17 cellular contexts compared by ENCODE assay signal in genomic region chr3:71989165-71989564, GRCh38.
DNase-seq lines count a peak whose midpoint lies in the region; ATAC-seq, FAIRE-seq and TF ChIP-seq lines count a peak whose summit lies in the region.
"Had no signal": no experiment of that assay in that cellular context is flagged by ENCODE, and none has a peak within 500 bp of the region (broad histone marks: within the 10 kb centered on the region; RNA-seq: fewer than 3 reads in every experiment).

No MANE protein-coding gene starts in this region.

- H3K4me1 ChIP-seq in RWPE2 (ENCODE audit: insufficient read depth, poor library complexity, severe bottlenecking), result no peaks in the 10 kb centered on the region
- H3K4me1 ChIP-seq: testis had no signal

- no peaks in the 10 kb centered on the region for H3K27me3 ChIP-seq in RWPE2 (ENCODE audit: insufficient read depth, poor library complexity, severe bottlenecking)
- H3K27me3 ChIP-seq: testis had no signal

- FAIRE-seq in H54 (lab: Jason Lieb, UNC), result peak; percentile 45

- no peaks in the 10 kb centered on the region for H3K36me3 ChIP-seq in RWPE2 (ENCODE audit: low read depth)

- H3K4me3 ChIP-seq in RWPE2 (ENCODE audit: severe bottlenecking), result no peak overlapping the region
- H3K4me3 ChIP-seq: lung, testis had no signal

- ATAC-seq in RWPE2 (ENCODE audit: low read depth) (peak; percentile 73), HG03045 (IDR thresholded peaks at IDR 0.05; ENCODE audit: unreplicated experiment) (no peak), HG02610 (IDR thresholded peaks at IDR 0.05; ENCODE audit: unreplicated experiment) (no peak)
- ATAC-seq: natural killer cell treated with Interleukin-12 subunit alpha and Interleukin-12 subunit beta and Interleukin-15 and Interleukin-18, amount 100 ng/mL, for 72 hours; SK-N-SH treated with all-trans-retinoic acid at 6 μM for 48 hours had no signal

- in situ Hi-C loops in ACHN (cut with HindIII; ENCODE audit: low pct_ligation_motif_present, low pct_unique_long_range_greater_than_20kb, low sequenced_read_pairs), result no loop called here

- no peak for TF ChIP-seq POLR2A in H54 (IDR thresholded peaks at IDR 0.05; ENCODE audit: low read depth, low read length)

- no peak overlapping the region for H3K27ac ChIP-seq in RWPE2 (ENCODE audit: poor library complexity, severe bottlenecking)
- H3K27ac ChIP-seq: testis had no signal

- H3K9me3 ChIP-seq in RWPE2 (ENCODE audit: severe bottlenecking), result no peaks in the 10 kb centered on the region
- H3K9me3 ChIP-seq: testis had no signal

- no peak for TF ChIP-seq CTCF in RWPE2 (IDR thresholded peaks at IDR 0.05; ENCODE audit: poor library complexity, severe bottlenecking)

- peak; percentile 3 for DNase-seq in ACHN
- DNase-seq in H54 (ENCODE audit: insufficient read length, low spot score), result peak; percentile 47
- no peak for DNase-seq in RWPE2 (ENCODE audit: low spot score)
- peak; percentile 68 for DNase-seq in fibroblast of peridontal ligament (ENCODE audit: extremely low read depth)
- no peak for DNase-seq in globus pallidus (ENCODE audit: low spot score)
- no peak for DNase-seq in superior temporal gyrus (ENCODE audit: extremely low spot score)
- DNase-seq: activated CD8-positive, alpha-beta memory T cell treated with anti-CD3 and anti-CD28 coated beads for 24 hours; aorta; dermis blood vessel endothelial cell; NCI-H1417; NCI-H446; testis had no signal

Comparison
In these comparisons a context has a peak if more than half of its experiments do, and no peak if none do; other contexts are left out.
1. DNase-seq: peak in ACHN (single experiment), H54 (single experiment) and fibroblast of peridontal ligament (single experiment); none in RWPE2 (single experiment), globus pallidus (single experiment) and superior temporal gyrus (single experiment).